ENCODE assay signal across 8 cellular contexts in the genomic region with DNA sequence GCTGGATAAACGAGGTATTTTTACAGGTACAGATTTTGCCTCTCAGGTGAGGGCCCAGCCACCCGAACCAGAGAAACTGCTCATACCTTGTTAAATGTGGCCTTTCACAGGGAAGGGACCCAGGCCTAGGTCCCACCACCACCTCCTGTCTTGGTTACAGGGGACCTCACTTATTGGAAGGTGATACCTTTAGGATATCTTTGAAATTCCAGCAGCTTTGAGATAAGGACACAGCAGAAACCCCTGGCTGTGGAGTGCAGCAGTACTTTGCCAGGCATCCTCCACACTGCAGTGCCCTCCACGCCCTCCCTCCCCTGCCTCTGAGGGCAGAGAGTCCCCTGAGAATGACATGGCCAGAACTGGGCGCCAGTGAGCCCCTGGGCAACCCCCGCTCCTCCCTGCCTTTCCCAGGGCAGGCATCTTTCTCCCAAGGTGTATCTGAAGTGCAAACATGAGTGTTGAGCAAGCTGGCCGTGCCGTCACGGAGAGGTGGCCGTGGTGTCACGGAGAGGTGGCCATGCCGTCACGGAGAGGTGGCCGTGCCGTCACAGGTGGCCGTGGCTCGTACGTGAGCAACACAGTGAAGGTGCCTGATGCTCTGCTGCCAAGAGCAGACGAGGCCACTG.
A peak's percentile ranks its signal among the peaks of the same experiment; 100 is the strongest.
DNase-seq lines count a peak whose midpoint lies in the region; ATAC-seq and TF ChIP-seq lines count a peak whose summit lies in the region.

No MANE protein-coding gene starts in this region.

- no peak overlapping the region for H3K4ac ChIP-seq in mesendoderm (ENCODE audit: low read depth, low read length)

- H3K79me2 ChIP-seq in mesendoderm (ENCODE audit: control insufficient read depth, insufficient read depth, low read length) = no peaks in the 10 kb centered on the region

- peak in 1 of 5 donors; percentile 43 for DNase-seq in CD8-positive, alpha-beta memory T cell
- DNase-seq in HFFc6 = no peak
- DNase-seq in activated CD4-positive, alpha-beta T cell treated with anti-CD3 and anti-CD28 coated beads, Interleukin-2, amount 10 ng/mL, durations not matched to agents 7 days and 5 days = no peak
- DNase-seq in mesendoderm = peak; percentile 30
- DNase-seq in left colon = no peak
- DNase-seq in ecto neural progenitor cell (ENCODE audit: low spot score) = no peak
- no peak for DNase-seq in stimulated activated CD4-positive, alpha-beta T cell treated with anti-CD3 and anti-CD28 coated beads, Interleukin-2, amount 100 ng/mL, for 48 hours
- DNase-seq in stimulated activated CD8-positive, alpha-beta memory T cell treated with anti-CD3 and anti-CD28 coated beads, Interleukin-4, amount 100 ng/mL, for 48 hours = no peak

- H2BK5ac ChIP-seq in mesendoderm (ENCODE audit: low read length) = no peak overlapping the region

- H3K4me1 Mint-ChIP-seq in CD8-positive, alpha-beta memory T cell = peaks cover 17 to 40% (median 36%) of the 10 kb centered on the region in 3 donors
- H3K4me1 Mint-ChIP-seq in HFFc6 (ENCODE audit: low read depth) = peaks cover 75% of the 10 kb centered on the region
- peaks cover 92% of the 10 kb centered on the region for H3K4me1 Mint-ChIP-seq in activated CD4-positive, alpha-beta T cell treated with anti-CD3 and anti-CD28 coated beads, Interleukin-2, amount 10 ng/mL, durations not matched to agents 7 days and 5 days

- POLR2A ChIA-PET in CD8-positive, alpha-beta memory T cell (lab: Charles Lee) = interaction anchor here (0.6 kb wide), 1 partner anchor 120 kb away, joined by 3 read pairs; no protein-coding TSS in a partner anchor
- POLR2A ChIA-PET in activated CD4-positive, alpha-beta T cell treated with anti-CD3 and anti-CD28 coated beads, Interleukin-2, amount 10 ng/mL, durations not matched to agents 7 days and 5 days (lab: Charles Lee) = interaction anchor here (0.9 to 1.2 kb wide), 4 partner anchors 9 to 94 kb away, joined by 3 to 11 read pairs (median 4); no protein-coding TSS in a partner anchor

- H3K4me3 ChIP-seq in CD8-positive, alpha-beta memory T cell (ENCODE audit: low read length) = no peak overlapping the region
- H3K4me3 ChIP-seq in mesendoderm (ENCODE audit: low read length) = no peak overlapping the region

- H3K18ac ChIP-seq in mesendoderm (ENCODE audit: low read length) = no peak overlapping the region

- TF ChIP-seq CTCF in HFFc6 (IDR thresholded peaks at IDR 0.05) = no peak

- H3K27me3 Mint-ChIP-seq in CD8-positive, alpha-beta memory T cell = no peaks in the 10 kb centered on the region
- H3K27me3 Mint-ChIP-seq in HFFc6 (ENCODE audit: insufficient read depth) = peaks cover 4% of the 10 kb centered on the region; the same call in 1 of the 2 replicates
- no peaks in the 10 kb centered on the region for H3K27me3 Mint-ChIP-seq in activated CD4-positive, alpha-beta T cell treated with anti-CD3 and anti-CD28 coated beads, Interleukin-2, amount 10 ng/mL, durations not matched to agents 7 days and 5 days

- H4K5ac ChIP-seq in mesendoderm (ENCODE audit: low read length) = no peak overlapping the region

- no peak overlapping the region for H2AK5ac ChIP-seq in mesendoderm (ENCODE audit: low read length)

- H3K56ac ChIP-seq in mesendoderm (ENCODE audit: low read length) = peak overlapping the region; percentile 5

- H3K23ac ChIP-seq in mesendoderm (ENCODE audit: low read length) = no peak overlapping the region

- ATAC-seq in left colon = no peak

- peaks cover 35% of the 10 kb centered on the region for H3K4me1 ChIP-seq in CD8-positive, alpha-beta memory T cell (ENCODE audit: insufficient read depth, low read length)
- H3K4me1 ChIP-seq in mesendoderm (ENCODE audit: control insufficient read depth, low read depth, low read length) = no peaks in the 10 kb centered on the region

- H3K36me3 ChIP-seq in CD8-positive, alpha-beta memory T cell (ENCODE audit: insufficient read depth, low read length) = peaks cover 10% of the 10 kb centered on the region
- H3K36me3 ChIP-seq in mesendoderm (ENCODE audit: control insufficient read depth, insufficient read depth, low read length) = no peaks in the 10 kb centered on the region

- no peak overlapping the region for H3K4me2 ChIP-seq in mesendoderm (ENCODE audit: low read length)

- no peak overlapping the region for H2BK120ac ChIP-seq in mesendoderm (ENCODE audit: low read depth, low read length)

- peak overlapping the region in 1 of 7 donors; percentile 52 for H3K4me3 Mint-ChIP-seq in CD8-positive, alpha-beta memory T cell
- peak overlapping the region; percentile 71 for H3K4me3 Mint-ChIP-seq in HFFc6
- H3K4me3 Mint-ChIP-seq in activated CD4-positive, alpha-beta T cell treated with anti-CD3 and anti-CD28 coated beads, Interleukin-2, amount 10 ng/mL, durations not matched to agents 7 days and 5 days = peak overlapping the region; percentile 15

- no CpG with 5 or more reads among the region's 18 CpGs for WGBS in mesendoderm (ENCODE audit: extremely low coverage, insufficient coverage, low lambda C conversion rate)

- H3K9ac ChIP-seq in mesendoderm (ENCODE audit: low read length) = no peak overlapping the region

- H2BK15ac ChIP-seq in mesendoderm (replicated peaks; ENCODE audit: low read depth) = no peak overlapping the region

- H3K9me3 Mint-ChIP-seq in CD8-positive, alpha-beta memory T cell = no peaks in the 10 kb centered on the region
- no peaks in the 10 kb centered on the region for H3K9me3 Mint-ChIP-seq in HFFc6
- no peaks in the 10 kb centered on the region for H3K9me3 Mint-ChIP-seq in activated CD4-positive, alpha-beta T cell treated with anti-CD3 and anti-CD28 coated beads, Interleukin-2, amount 10 ng/mL, durations not matched to agents 7 days and 5 days

- peaks cover 18 to 50% (median 19%) of the 10 kb centered on the region in 3 donors for H3K36me3 Mint-ChIP-seq in CD8-positive, alpha-beta memory T cell
- H3K36me3 Mint-ChIP-seq in HFFc6 (ENCODE audit: low read depth) = peaks cover 56% of the 10 kb centered on the region
- H3K36me3 Mint-ChIP-seq in activated CD4-positive, alpha-beta T cell treated with anti-CD3 and anti-CD28 coated beads, Interleukin-2, amount 10 ng/mL, durations not matched to agents 7 days and 5 days (ENCODE audit: low read depth) = peaks cover 74% of the 10 kb centered on the region

- H3K27me3 ChIP-seq in CD8-positive, alpha-beta memory T cell (ENCODE audit: insufficient read depth, low read length, poor library complexity, severe bottlenecking) = no peaks in the 10 kb centered on the region
- H3K27me3 ChIP-seq in mesendoderm (ENCODE audit: insufficient read depth, low read length, poor library complexity) = no peaks in the 10 kb centered on the region

- intact Hi-C loops in left colon (cut with DNase I, micrococcal nuclease) = no loop called here

- peak overlapping the region in 7 of 8 donors; percentile 23 to 87 (median 60) for H3K27ac Mint-ChIP-seq in CD8-positive, alpha-beta memory T cell
- H3K27ac Mint-ChIP-seq in HFFc6 = peak overlapping the region; percentile 97
- H3K27ac Mint-ChIP-seq in activated CD4-positive, alpha-beta T cell treated with anti-CD3 and anti-CD28 coated beads, Interleukin-2, amount 10 ng/mL, durations not matched to agents 7 days and 5 days = peak overlapping the region; percentile 96

- H3K9me3 ChIP-seq in CD8-positive, alpha-beta memory T cell (ENCODE audit: low read length) = no peaks in the 10 kb centered on the region

- H4K8ac ChIP-seq in mesendoderm (ENCODE audit: low read depth, low read length) = no peak overlapping the region

- peak overlapping the region; percentile 68 for H3K27ac ChIP-seq in CD8-positive, alpha-beta memory T cell (ENCODE audit: low read depth, low read length)
- no peak overlapping the region for H3K27ac ChIP-seq in mesendoderm (ENCODE audit: low read depth, low read length)

- CTCF ChIA-PET in CD8-positive, alpha-beta memory T cell (lab: Charles Lee) = interaction anchor here (0.6 to 1.0 kb wide), 3 partner anchors 9 to 183 kb away, joined by 3 to 4 read pairs (median 4); no protein-coding TSS in a partner anchor
- CTCF ChIA-PET in activated CD4-positive, alpha-beta T cell treated with anti-CD3 and anti-CD28 coated beads, Interleukin-2, amount 10 ng/mL, durations not matched to agents 7 days and 5 days (lab: Charles Lee) = interaction anchor here (0.8 to 1.9 kb wide), 10 partner anchors 9 to 283 kb away, joined by 3 to 9 read pairs (median 4); no protein-coding TSS in a partner anchor

- no peaks in the 10 kb centered on the region for H3K79me1 ChIP-seq in mesendoderm (ENCODE audit: low read length)
